9 cellular contexts compared by ENCODE assay signal in the genomic region with DNA sequence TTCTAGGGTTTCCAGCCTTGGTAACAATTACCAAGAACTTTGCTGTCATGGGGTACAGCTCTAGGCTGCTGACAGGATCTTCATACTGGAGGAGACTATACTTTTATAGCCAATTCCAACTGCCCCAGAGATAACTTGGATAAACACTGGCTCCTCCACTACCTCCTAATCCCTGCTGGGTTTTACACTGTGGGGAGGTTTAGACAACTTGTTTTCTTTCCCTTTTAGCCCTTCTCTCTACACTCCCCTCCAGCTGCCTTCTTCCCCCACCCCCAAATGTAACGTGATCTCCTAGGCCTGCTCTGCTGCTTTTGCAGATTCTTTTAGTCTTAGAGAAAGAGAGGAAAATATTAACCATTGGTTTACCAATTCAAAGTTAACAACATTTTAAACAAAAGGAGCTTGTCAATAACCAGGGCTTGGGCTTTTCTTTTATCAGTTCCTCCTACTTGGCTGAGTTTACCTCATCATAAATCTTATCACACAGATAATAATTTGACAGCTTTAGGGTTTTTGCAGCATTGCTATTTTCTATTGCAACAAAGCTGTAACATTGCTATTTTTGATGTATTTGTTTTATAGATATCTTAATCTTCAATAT.
DNase-seq lines count a peak whose midpoint lies in the region; ATAC-seq and TF ChIP-seq lines count a peak whose summit lies in the region.
"Had no signal": no experiment of that assay in that cellular context is flagged by ENCODE, and none has a peak within 500 bp of the region (broad histone marks: within the 10 kb centered on the region; RNA-seq: fewer than 3 reads in every experiment).

No MANE protein-coding gene starts in this region.

- TF ChIP-seq CTCF in AG10803 (conservative IDR thresholded peaks at IDR 0.05; ENCODE audit: low read length) = no peak

- H3K36me3 ChIP-seq in muscle layer of colon (ENCODE audit: insufficient read depth, low read length) = no peaks in the 10 kb centered on the region

- H3K27ac Mint-ChIP-seq in dendritic cell treated with granulocyte-macrophage colony-stimulating factor and Interleukin-4, amounts not matched to agents 40 ng/mL and 50 ng/mL, for 4 days = peak overlapping the region; percentile 57
- no peak overlapping the region for H3K27ac Mint-ChIP-seq in stimulated activated effector memory CD8-positive, alpha-beta T cell treated with anti-CD3 and anti-CD28 coated beads, Interleukin-12 subunit alpha, Interleukin-12 subunit beta, amount 100 ng/mL, for 72 hours
- H3K27ac Mint-ChIP-seq: activated naive CD8-positive, alpha-beta T cell had no signal

- intact Hi-C loops in dendritic cell treated with granulocyte-macrophage colony-stimulating factor and Interleukin-4, amounts not matched to agents 40 ng/mL and 50 ng/mL, for 4 days (cut with micrococcal nuclease) = no loop called here

- H3K27me3 Mint-ChIP-seq in dendritic cell treated with granulocyte-macrophage colony-stimulating factor and Interleukin-4, amounts not matched to agents 40 ng/mL and 50 ng/mL, for 4 days = no peaks in the 10 kb centered on the region
- H3K27me3 Mint-ChIP-seq: activated naive CD8-positive, alpha-beta T cell had no signal

- H3K27me3 ChIP-seq in muscle layer of colon (ENCODE audit: control insufficient read depth in 1 of 2, insufficient read depth in 2 of 2, low read length in 2 of 2) = no peaks in the 10 kb centered on the region

- peaks cover 19% of the 10 kb centered on the region for H3K4me1 Mint-ChIP-seq in dendritic cell treated with granulocyte-macrophage colony-stimulating factor and Interleukin-4, amounts not matched to agents 40 ng/mL and 50 ng/mL, for 4 days (ENCODE audit: low read depth)
- peaks cover 8% of the 10 kb centered on the region for H3K4me1 Mint-ChIP-seq in stimulated activated effector memory CD8-positive, alpha-beta T cell treated with anti-CD3 and anti-CD28 coated beads, Interleukin-12 subunit alpha, Interleukin-12 subunit beta, amount 100 ng/mL, for 72 hours

- H3K9ac ChIP-seq in muscle layer of colon (ENCODE audit: low read length) = no peak overlapping the region

- H3K36me3 Mint-ChIP-seq in dendritic cell treated with granulocyte-macrophage colony-stimulating factor and Interleukin-4, amounts not matched to agents 40 ng/mL and 50 ng/mL, for 4 days (ENCODE audit: low read depth) = peaks cover 6% of the 10 kb centered on the region
- H3K36me3 Mint-ChIP-seq in stimulated activated effector memory CD8-positive, alpha-beta T cell treated with anti-CD3 and anti-CD28 coated beads, Interleukin-12 subunit alpha, Interleukin-12 subunit beta, amount 100 ng/mL, for 72 hours = no peaks in the 10 kb centered on the region

- H3K9me3 Mint-ChIP-seq in dendritic cell treated with granulocyte-macrophage colony-stimulating factor and Interleukin-4, amounts not matched to agents 40 ng/mL and 50 ng/mL, for 4 days = peaks cover 9% of the 10 kb centered on the region
- peaks cover 3% of the 10 kb centered on the region for H3K9me3 Mint-ChIP-seq in stimulated activated effector memory CD8-positive, alpha-beta T cell treated with anti-CD3 and anti-CD28 coated beads, Interleukin-12 subunit alpha, Interleukin-12 subunit beta, amount 100 ng/mL, for 72 hours

- no peaks in the 10 kb centered on the region for H3K9me3 ChIP-seq in muscle layer of colon (ENCODE audit: low read length)

- peak overlapping the region; percentile 76 for H3K27ac ChIP-seq in muscle layer of colon (ENCODE audit: low read depth, low read length)

- no peak for ATAC-seq in HG02763 (IDR thresholded peaks at IDR 0.05; ENCODE audit: unreplicated experiment)
- no peak for ATAC-seq in stimulated activated effector memory CD8-positive, alpha-beta T cell treated with anti-CD3 and anti-CD28 coated beads, Interleukin-12 subunit alpha, Interleukin-12 subunit beta, amount 100 ng/mL, for 72 hours
- ATAC-seq in GM18907 (IDR thresholded peaks at IDR 0.05; ENCODE audit: unreplicated experiment) = no peak

- H3K4me3 Mint-ChIP-seq in dendritic cell treated with granulocyte-macrophage colony-stimulating factor and Interleukin-4, amounts not matched to agents 40 ng/mL and 50 ng/mL, for 4 days = peak overlapping the region; percentile 24
- H3K4me3 Mint-ChIP-seq in stimulated activated effector memory CD8-positive, alpha-beta T cell treated with anti-CD3 and anti-CD28 coated beads, Interleukin-12 subunit alpha, Interleukin-12 subunit beta, amount 100 ng/mL, for 72 hours = no peak overlapping the region
- H3K4me3 Mint-ChIP-seq: activated naive CD8-positive, alpha-beta T cell had no signal

- H3K4me1 ChIP-seq in muscle layer of colon (ENCODE audit: insufficient read depth, low read length) = peaks cover 41% of the 10 kb centered on the region

- DNase-seq in AG10803 (ENCODE audit: low read depth) = peak; percentile 54
- peak; percentile 44 for DNase-seq in NCI-H146 treated with DMSO at 0.1 percent for 48 hours (lab: John Stamatoyannopoulos, UW; ENCODE audit: unreplicated experiment)
- no peak for DNase-seq in stimulated activated effector memory CD8-positive, alpha-beta T cell treated with anti-CD3 and anti-CD28 coated beads, Interleukin-12 subunit alpha, Interleukin-12 subunit beta, amount 100 ng/mL, for 72 hours (ENCODE audit: low spot score in 2 of 2)
- DNase-seq in NAMALWA (ENCODE audit: low spot score) = no peak

- H3K4me3 ChIP-seq in AG10803 (ENCODE audit: low read length) = peak overlapping the region; percentile 26; the same call in 1 of the 2 replicates
- H3K4me3 ChIP-seq in muscle layer of colon (ENCODE audit: low read depth in 1 of 2, low read length in 2 of 2) = peak overlapping the region in 1 of 2 donors; percentile 12

Comparison
In these comparisons a context has a peak if more than half of its experiments do, and no peak if none do; other contexts are left out.
1. DNase-seq: peak in AG10803 (single experiment) and NCI-H146 treated with DMSO at 0.1 percent for 48 hours (single experiment); none in stimulated activated effector memory CD8-positive, alpha-beta T cell treated with anti-CD3 and anti-CD28 coated beads, Interleukin-12 subunit alpha, Interleukin-12 subunit beta, amount 100 ng/mL, for 72 hours (0 of 2) and NAMALWA (single experiment).